ENCODE assay signal across 33 cellular contexts in the genomic region with DNA sequence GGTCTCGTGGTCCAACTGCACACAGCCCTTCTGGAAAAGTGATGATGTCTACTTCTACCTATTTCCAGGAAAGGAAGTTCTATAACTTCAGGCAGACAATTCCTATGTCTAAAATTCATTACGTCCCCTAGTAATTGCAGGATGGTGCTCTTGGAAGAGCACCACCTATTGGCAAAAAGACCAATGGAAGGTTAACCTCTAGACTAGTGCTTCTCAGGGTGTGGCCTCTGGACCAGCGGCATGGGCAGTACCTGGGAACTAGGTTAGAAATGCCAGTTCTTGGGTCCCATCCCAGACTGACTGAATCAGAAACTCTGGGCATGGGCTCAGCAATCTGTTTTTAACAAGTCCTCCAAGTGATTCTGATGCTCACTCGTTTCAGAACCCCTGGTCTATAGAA.
A peak's percentile ranks its signal among the peaks of the same experiment; 100 is the strongest.
DNase-seq lines count a peak whose midpoint lies in the region; ATAC-seq, FAIRE-seq and TF ChIP-seq lines count a peak whose summit lies in the region.
"Had no signal": no experiment of that assay in that cellular context is flagged by ENCODE, and none has a peak within 500 bp of the region (broad histone marks: within the 10 kb centered on the region; RNA-seq: fewer than 3 reads in every experiment).

No MANE protein-coding gene starts in this region.

- peaks cover 22% of the 10 kb centered on the region for H3K9me3 ChIP-seq in HepG2 (ENCODE audit: low read length)
- H3K9me3 ChIP-seq: prostate gland, thyroid gland had no signal

- 98% methylated on average over 4 of the region's 4 CpGs for WGBS in HepG2 (ENCODE audit: low lambda C conversion rate)

- H3K4me3 Mint-ChIP-seq in chondrocyte (ENCODE audit: unreplicated experiment), result no peak overlapping the region
- H3K4me3 Mint-ChIP-seq: activated CD8-positive, alpha-beta memory T cell treated with anti-CD3 and anti-CD28 coated beads, Interleukin-2, amount 10 ng/mL, durations not matched to agents 7 days and 5 days; activated T-cell treated with anti-CD3 and anti-CD28 coated beads, Interleukin-2, amount 50 U/mL, for 4 hours; B cell; CD8-positive, alpha-beta memory T cell; effector memory CD8-positive, alpha-beta T cell; naive thymus-derived CD4-positive, alpha-beta T cell had no signal

- H3K36me3 ChIP-seq in HepG2 (replicated peaks in 1 of 2; ENCODE audit: control insufficient read depth in 1 of 2, insufficient read depth in 2 of 2, low read length in 2 of 2), result no peaks in the 10 kb centered on the region
- H3K36me3 ChIP-seq: ascending aorta, lower lobe of right lung, prostate gland, thyroid gland had no signal

- POLR2A ChIA-PET in HepG2 (lab: Yijun Ruan, JAX), result no interaction called here

- H3K4me1 Mint-ChIP-seq in chondrocyte (ENCODE audit: low read depth), result no peaks in the 10 kb centered on the region
- H3K4me1 Mint-ChIP-seq: B cell had no signal

- TF ChIP-seq EP300 in HepG2 (IDR thresholded peaks at IDR 0.05; ENCODE audit: low read depth in 2 of 2, low read length in 2 of 2) (no peak), HepG2 (CRISPR knock-in tag; IDR thresholded peaks at IDR 0.05; ENCODE audit: borderline replicate concordance) (no peak)

- FAIRE-seq in HepG2 (lab: Jason Lieb, UNC), result no peak
- FAIRE-seq: GM12892 had no signal

- no peaks in the 10 kb centered on the region for H3K27me3 Mint-ChIP-seq in chondrocyte (ENCODE audit: low read depth)
- H3K27me3 Mint-ChIP-seq: activated CD8-positive, alpha-beta memory T cell treated with anti-CD3 and anti-CD28 coated beads, Interleukin-2, amount 10 ng/mL, durations not matched to agents 7 days and 5 days; B cell; effector memory CD8-positive, alpha-beta T cell; naive thymus-derived CD4-positive, alpha-beta T cell had no signal

- peaks cover 24% of the 10 kb centered on the region for H3K9me3 Mint-ChIP-seq in chondrocyte (ENCODE audit: low read depth)

- H3K4me1 ChIP-seq in HepG2 (ENCODE audit: insufficient read depth, low read length), result peaks cover 81% of the 10 kb centered on the region
- H3K4me1 ChIP-seq: ascending aorta, lower lobe of right lung, prostate gland had no signal

- no peak for TF ChIP-seq RAD21 in HepG2 (CRISPR knock-in tag; IDR thresholded peaks at IDR 0.05)

- CTCF ChIA-PET in HepG2 (lab: Yijun Ruan, JAX; ENCODE audit: low intra/inter-chr PET ratio, low total read pairs), result no interaction called here

- H3K4me2 ChIP-seq in HepG2 (ENCODE audit: low read depth, low read length), result no peak overlapping the region

- H3K27ac ChIP-seq in HepG2 (ENCODE audit: extremely low read length, insufficient read depth, low read length), result no peak overlapping the region
- H3K27ac ChIP-seq: ascending aorta, coronary artery, lower lobe of right lung, prostate gland, thyroid gland had no signal

- no peak overlapping the region for H3K9ac ChIP-seq in HepG2 (ENCODE audit: insufficient read depth, low read depth, low read length)

- intact Hi-C loops in HepG2 (cut with micrococcal nuclease; ENCODE audit: unreplicated experiment), result no loop called here

- TF ChIP-seq POLR2A in NB4 (IDR thresholded peaks at IDR 0.05; ENCODE audit: extremely low read depth, insufficient read length) (no peak), HepG2 (IDR thresholded peaks at IDR 0.05; ENCODE audit: insufficient read depth in 1 of 2, low read depth in 2 of 2, low read length in 2 of 2) (no peak)

- no peak overlapping the region for H2AFZ ChIP-seq in HepG2 (ENCODE audit: low read length)

- ATAC-seq in HepG2, result no peak
- ATAC-seq in HG02870 (IDR thresholded peaks at IDR 0.05; ENCODE audit: unreplicated experiment), result no peak
- ATAC-seq: activated CD8-positive, alpha-beta memory T cell treated with anti-CD3 and anti-CD28 coated beads, Interleukin-2, amount 10 ng/mL, durations not matched to agents 7 days and 5 days; activated T-cell treated with anti-CD3 and anti-CD28 coated beads, Interleukin-2, amount 50 U/mL, for 4 hours; effector memory CD8-positive, alpha-beta T cell; lower lobe of right lung; naive thymus-derived CD4-positive, alpha-beta T cell; sciatic nerve had no signal

- no TSS peak for BruUV-seq in HepG2 (replicated peaks; lab: Mats Ljungman, UMichigan)

- no peaks in the 10 kb centered on the region for H3K79me2 ChIP-seq in HepG2 (ENCODE audit: insufficient read depth, low read length)

- in situ Hi-C loops in HepG2 (cut with HindIII; ENCODE audit: extremely low pct_ligation_motif_present, low pct_unique_long_range_greater_than_20kb), result no loop called here

- H3K36me3 Mint-ChIP-seq in chondrocyte (ENCODE audit: low read depth), result peaks cover 12% of the 10 kb centered on the region

- H3K4me3 ChIP-seq in GM12865 (ENCODE audit: low read depth, low read length), result no peak overlapping the region
- H3K4me3 ChIP-seq in NB4 (ENCODE audit: low read depth, low read length), result no peak overlapping the region
- no peak overlapping the region for H3K4me3 ChIP-seq in HepG2 (replicated peaks in 1 of 3; ENCODE audit: insufficient read depth in 1 of 3, low read depth in 2 of 3, low read length in 3 of 3)
- H3K4me3 ChIP-seq: ascending aorta, coronary artery, lower lobe of right lung, prostate gland, thyroid gland had no signal

- H4K20me1 ChIP-seq in HepG2 (ENCODE audit: insufficient read depth, low read length), result no peaks in the 10 kb centered on the region

- DNase-seq in GM12865 (ENCODE audit: low read depth) (no peak), NB4 (ENCODE audit: low read depth) (no peak), chondrocyte (ENCODE audit: low spot score) (no peak), HepG2 (ENCODE audit: low spot score) (no peak), SKM-1 treated with dmso at 0.1 percent for 144 hours (lab: John Stamatoyannopoulos, UW; ENCODE audit: unreplicated experiment) (no peak), NOMO-1 treated with DMSO at 0.1 percent for 48 hours (lab: John Stamatoyannopoulos, UW; ENCODE audit: unreplicated experiment) (no peak)
- no peak for DNase-seq in effector CD4-positive, alpha-beta T cell
- DNase-seq: ACHN; activated CD4-positive, alpha-beta T cell treated with anti-CD3 and anti-CD28 coated beads, Interleukin-2, amount 50 U/mL, for 4 hours; activated CD8-positive, alpha-beta memory T cell treated with anti-CD3 and anti-CD28 coated beads, Interleukin-2, amount 10 ng/mL, durations not matched to agents 7 days and 5 days; activated gamma-delta T cell treated with Interleukin-2 at 50 U/mL for 16 hours; activated T-cell treated with anti-CD3 and anti-CD28 coated beads, Interleukin-2, amount 50 U/mL, for 4 hours; CD8-positive, alpha-beta memory T cell; effector memory CD8-positive, alpha-beta T cell; EL; glutamatergic neuron; HCEC 1CT; lower lobe of right lung; naive thymus-derived CD4-positive, alpha-beta T cell; NCI-H1417 treated with DMSO at 0.1 percent for 48 hours; NCI-H2081 treated with DMSO at 0.1 percent for 48 hours; NCI-H345; nucleus accumbens; stimulated activated CD4-positive, alpha-beta T cell treated with anti-CD3 and anti-CD28 coated beads, Interleukin-12 subunit alpha, Interleukin-12 subunit beta, amount 100 ng/mL, for 4 hours; stimulated activated CD4-positive, alpha-beta T cell treated with anti-CD3 and anti-CD28 coated beads, Interleukin-4, amount 100 ng/mL, for 1 hour; thyroid gland had no signal

- TF ChIP-seq CTCF in GM12865 (IDR thresholded peaks at IDR 0.05; ENCODE audit: insufficient read depth, low read depth, low read length, missing control alignments), result peak; percentile 1
- TF ChIP-seq CTCF in NB4 (IDR thresholded peaks at IDR 0.05; ENCODE audit: low read depth, low read length), result peak; percentile 13
- peak; percentile 22 for TF ChIP-seq CTCF in chondrocyte (IDR thresholded peaks at IDR 0.05)
- 0 out of 2 replicates have a peak, but pooled peaks have one; percentile 8 for TF ChIP-seq CTCF in HepG2 (CRISPR knock-in tag; IDR thresholded peaks at IDR 0.05)

- no peak overlapping the region for H3K27ac Mint-ChIP-seq in chondrocyte (ENCODE audit: unreplicated experiment)
- H3K27ac Mint-ChIP-seq: activated CD8-positive, alpha-beta memory T cell treated with anti-CD3 and anti-CD28 coated beads, Interleukin-2, amount 10 ng/mL, durations not matched to agents 7 days and 5 days; B cell; effector memory CD8-positive, alpha-beta T cell; naive thymus-derived CD4-positive, alpha-beta T cell had no signal

- H3K27me3 ChIP-seq in HepG2 (ENCODE audit: control insufficient read depth in 1 of 2, insufficient read depth in 2 of 2, low read length in 2 of 2), result no peaks in the 10 kb centered on the region
- H3K27me3 ChIP-seq: ascending aorta, thyroid gland had no signal

TF ChIP-seq in HepG2, 621 proteins besides CTCF, POLR2A, EP300 and RAD21 (continues in another document):
- no peak for TF ChIP-seq SNAPC2 (CRISPR knock-in tag; IDR thresholded peaks at IDR 0.05)
- TF ChIP-seq, protein P1, sequence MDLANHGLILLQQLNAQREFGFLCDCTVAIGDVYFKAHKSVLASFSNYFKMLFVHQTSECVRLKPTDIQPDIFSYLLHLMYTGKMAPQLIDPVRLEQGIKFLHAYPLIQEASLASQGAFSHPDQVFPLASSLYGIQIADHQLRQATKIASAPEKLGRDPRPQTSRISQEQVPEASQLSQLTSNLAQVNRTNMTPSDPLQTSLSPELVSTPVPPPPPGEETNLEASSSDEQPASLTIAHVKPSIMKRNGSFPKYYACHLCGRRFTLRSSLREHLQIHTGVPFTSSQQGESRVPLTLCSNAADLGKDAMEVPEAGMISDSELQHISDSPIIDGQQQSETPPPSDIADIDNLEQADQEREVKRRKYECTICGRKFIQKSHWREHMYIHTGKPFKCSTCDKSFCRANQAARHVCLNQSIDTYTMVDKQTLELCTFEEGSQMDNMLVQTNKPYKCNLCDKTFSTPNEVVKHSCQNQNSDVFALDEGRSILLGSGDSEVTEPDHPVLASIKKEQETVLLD (CRISPR knock-in tag; IDR thresholded peaks at IDR 0.05; ENCODE audit: low read depth), result no peak
- TF ChIP-seq, protein P2, sequence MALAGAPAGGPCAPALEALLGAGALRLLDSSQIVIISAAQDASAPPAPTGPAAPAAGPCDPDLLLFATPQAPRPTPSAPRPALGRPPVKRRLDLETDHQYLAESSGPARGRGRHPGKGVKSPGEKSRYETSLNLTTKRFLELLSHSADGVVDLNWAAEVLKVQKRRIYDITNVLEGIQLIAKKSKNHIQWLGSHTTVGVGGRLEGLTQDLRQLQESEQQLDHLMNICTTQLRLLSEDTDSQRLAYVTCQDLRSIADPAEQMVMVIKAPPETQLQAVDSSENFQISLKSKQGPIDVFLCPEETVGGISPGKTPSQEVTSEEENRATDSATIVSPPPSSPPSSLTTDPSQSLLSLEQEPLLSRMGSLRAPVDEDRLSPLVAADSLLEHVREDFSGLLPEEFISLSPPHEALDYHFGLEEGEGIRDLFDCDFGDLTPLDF (CRISPR knock-in tag; IDR thresholded peaks at IDR 0.05), result no peak
- TF ChIP-seq ZNF749 (CRISPR knock-in tag; IDR thresholded peaks at IDR 0.05; ENCODE audit: borderline replicate concordance), result no peak
- TF ChIP-seq ZNF547 (CRISPR knock-in tag; IDR thresholded peaks at IDR 0.05), result no peak
- TF ChIP-seq NR1H2 (CRISPR knock-in tag; IDR thresholded peaks at IDR 0.05; ENCODE audit: borderline replicate concordance, low read depth), result no peak
- no peak for TF ChIP-seq HDAC6 (IDR thresholded peaks at IDR 0.05; ENCODE audit: low read depth, low read length)
- TF ChIP-seq ZBTB38 (CRISPR knock-in tag; IDR thresholded peaks at IDR 0.05), result no peak
- no peak for TF ChIP-seq ZNF12 (CRISPR knock-in tag; IDR thresholded peaks at IDR 0.05)
